ENCODE assay signal across 8 cellular contexts in genomic region chr10:117342638-117343037, GRCh38. TPM values are rescaled to one million over a fixed set of nuclear protein-coding genes. Genes with fewer than 3 reads are reported as not detected.
DNase-seq lines count a peak whose midpoint lies in the region; ATAC-seq and TF ChIP-seq lines count a peak whose summit lies in the region.
"Had no signal": no experiment of that assay in that cellular context is flagged by ENCODE, and none has a peak within 500 bp of the region (broad histone marks: within the 10 kb centered on the region; RNA-seq: fewer than 3 reads in every experiment).

No MANE protein-coding gene starts in this region.

- in situ Hi-C loops in brain microvascular endothelial cell (cut with HindIII; ENCODE audit: low pct_ligation_motif_present, low sequenced_read_pairs), result no loop called here

- H3K4me1 ChIP-seq in osteoblast (ENCODE audit: insufficient read depth, low read length) (peaks cover 12% of the 10 kb centered on the region), right lobe of liver (peaks cover 0 to 42% (median 10%) of the 10 kb centered on the region in 4 donors)

- no peaks in the 10 kb centered on the region for H3K9me3 ChIP-seq in osteoblast (ENCODE audit: low read depth, low read length)
- H3K9me3 ChIP-seq in right lobe of liver, result no peaks in the 10 kb centered on the region
- H3K9me3 ChIP-seq: ovary had no signal

- H3K79me2 ChIP-seq in osteoblast (ENCODE audit: insufficient read depth, low read length), result peaks cover 63% of the 10 kb centered on the region

- ATAC-seq in GM19328 (IDR thresholded peaks at IDR 0.05; ENCODE audit: unreplicated experiment) (peak; percentile 20), HG03432 (IDR thresholded peaks at IDR 0.05; ENCODE audit: unreplicated experiment) (peak; percentile 14), right lobe of liver (no peak), Right ventricle myocardium inferior (no peak), HG02840 (IDR thresholded peaks at IDR 0.05; ENCODE audit: low FRiP score, unreplicated experiment) (no peak)

- TF ChIP-seq POLR2A in right lobe of liver (IDR thresholded peaks at IDR 0.05), result no peak

- peaks cover 18% of the 10 kb centered on the region for H4K20me1 ChIP-seq in osteoblast (ENCODE audit: insufficient read depth, low read length)

- no peak overlapping the region for H2AFZ ChIP-seq in osteoblast (ENCODE audit: low read length)

- TF ChIP-seq CTCF in brain microvascular endothelial cell (IDR thresholded peaks at IDR 0.05; ENCODE audit: low read depth, low read length, missing control alignments), result no peak
- TF ChIP-seq CTCF in osteoblast (IDR thresholded peaks at IDR 0.05; ENCODE audit: extremely low read depth, low read depth, low read length), result no peak
- no peak for TF ChIP-seq CTCF in right lobe of liver (IDR thresholded peaks at IDR 0.05)

- intact Hi-C loops in right lobe of liver (cut with DNase I) (no loop called here), Right ventricle myocardium inferior (cut with DNase I) (no loop called here)

- DNase-seq in brain microvascular endothelial cell (peak; percentile 43), osteoblast (ENCODE audit: insufficient read length, low spot score, missing footprints) (peak; percentile 31), right lobe of liver (no peak), Right ventricle myocardium inferior (ENCODE audit: missing footprints) (no peak)
- DNase-seq: ovary had no signal

- H3K4me2 ChIP-seq in osteoblast (ENCODE audit: insufficient read depth, low read length), result peak overlapping the region; percentile 37

- H3K4me3 ChIP-seq in brain microvascular endothelial cell (ENCODE audit: low read depth, low read length) (no peak overlapping the region), osteoblast (ENCODE audit: insufficient read depth, low read length) (no peak overlapping the region), right lobe of liver (no peak overlapping the region)
- H3K4me3 ChIP-seq: ovary had no signal

- H3K36me3 ChIP-seq in brain microvascular endothelial cell (replicated peaks) (no peaks in the 10 kb centered on the region), osteoblast (ENCODE audit: insufficient read depth, low read length) (peaks cover 9% of the 10 kb centered on the region), right lobe of liver (peaks cover 0 to 2% (median 0%) of the 10 kb centered on the region in 4 donors)
- H3K36me3 ChIP-seq: ovary had no signal

- H3K27me3 ChIP-seq in brain microvascular endothelial cell (replicated peaks) (no peaks in the 10 kb centered on the region), osteoblast (ENCODE audit: insufficient read depth, low read length) (no peaks in the 10 kb centered on the region), right lobe of liver (no peaks in the 10 kb centered on the region)
- H3K27me3 ChIP-seq: ovary had no signal

- H3K27ac ChIP-seq in brain microvascular endothelial cell, result peak overlapping the region; percentile 61
- H3K27ac ChIP-seq in osteoblast (ENCODE audit: low read depth, low read length), result peak overlapping the region; percentile 55
- H3K27ac ChIP-seq in right lobe of liver, result no peak overlapping the region
- H3K27ac ChIP-seq: ovary had no signal

- WGBS in right lobe of liver (ENCODE audit: insufficient coverage, low coverage, low lambda C conversion rate, missing lambda C conversion rate), result 61% methylated on average over 5 of the region's 5 CpGs

RNA-seq across cellular contexts. Expression of gene PDZD8, which starts 32.6 kb away (rescaled TPM):
- 35.8 and 38.3 TPM in 2 replicates for total RNA-seq in osteoblast
- total RNA-seq in right lobe of liver, result 10 to 100 TPM; 33.5 to 59.7 (median 46.4) TPM
- total RNA-seq in Right ventricle myocardium inferior, result 20.0 TPM

Comparison
In these comparisons a context has a peak if more than half of its experiments do, and no peak if none do; other contexts are left out.
1. ATAC-seq: peak in GM19328 (single experiment) and HG03432 (single experiment); none in right lobe of liver (0 of 4), Right ventricle myocardium inferior (single experiment) and HG02840 (single experiment).
2. DNase-seq: peak in brain microvascular endothelial cell (single experiment) and osteoblast (single experiment); none in right lobe of liver (0 of 3) and Right ventricle myocardium inferior (single experiment).
3. H3K27ac ChIP-seq: peak in brain microvascular endothelial cell (single experiment) and osteoblast (single experiment); none in right lobe of liver (0 of 3).